In genomic region chr9:12155731-12156130, GRCh38 we compare ENCODE assay signal across 24 cellular contexts.
"Had no signal": no experiment of that assay in that cellular context is flagged by ENCODE, and none has a peak within 500 bp of the region (broad histone marks: within the 10 kb centered on the region; RNA-seq: fewer than 3 reads in every experiment).

No MANE protein-coding gene starts in this region.

- H3K27me3 Mint-ChIP-seq: dendritic cell treated with granulocyte-macrophage colony-stimulating factor and Interleukin-4, amounts not matched to agents 40 ng/mL and 50 ng/mL, for 4 days; effector memory CD8-positive, alpha-beta T cell had no signal

- H3K36me3 ChIP-seq: colonic mucosa, esophagus muscularis mucosa, esophagus squamous epithelium, gastrocnemius medialis, gastroesophageal sphincter, heart left ventricle, heart right ventricle had no signal

- H3K27ac ChIP-seq: colonic mucosa, coronary artery, dorsolateral prefrontal cortex, epithelial cell of prostate, esophagus muscularis mucosa, esophagus squamous epithelium, foreskin keratinocyte, gastrocnemius medialis, gastroesophageal sphincter, heart left ventricle, heart right ventricle had no signal

- H3K4me3 ChIP-seq: colonic mucosa, coronary artery, dorsolateral prefrontal cortex, esophagus muscularis mucosa, esophagus squamous epithelium, gastrocnemius medialis, gastroesophageal sphincter, heart left ventricle, heart right ventricle had no signal

- H3K4me3 Mint-ChIP-seq: dendritic cell treated with granulocyte-macrophage colony-stimulating factor and Interleukin-4, amounts not matched to agents 40 ng/mL and 50 ng/mL, for 4 days; effector memory CD8-positive, alpha-beta T cell; endodermal cell had no signal

- H3K27ac Mint-ChIP-seq: dendritic cell treated with granulocyte-macrophage colony-stimulating factor and Interleukin-4, amounts not matched to agents 40 ng/mL and 50 ng/mL, for 4 days; effector memory CD8-positive, alpha-beta T cell; endodermal cell had no signal

- H3K4me1 Mint-ChIP-seq: endodermal cell had no signal

- H3K27me3 ChIP-seq: colonic mucosa, dorsolateral prefrontal cortex, esophagus muscularis mucosa, esophagus squamous epithelium, foreskin keratinocyte, gastrocnemius medialis, gastroesophageal sphincter, heart left ventricle, heart right ventricle had no signal

- ATAC-seq: effector memory CD8-positive, alpha-beta T cell; esophagus mucosa; foreskin keratinocyte; gastrocnemius medialis; gastroesophageal sphincter; heart left ventricle; heart right ventricle had no signal

- H3K9me3 Mint-ChIP-seq: dendritic cell treated with granulocyte-macrophage colony-stimulating factor and Interleukin-4, amounts not matched to agents 40 ng/mL and 50 ng/mL, for 4 days; endodermal cell had no signal

- DNase-seq: colonic mucosa; cortex of kidney; dermis blood vessel endothelial cell; dorsolateral prefrontal cortex; effector CD4-positive, alpha-beta T cell; effector CD8-positive, alpha-beta T cell; effector memory CD4-positive, alpha-beta T cell; effector memory CD8-positive, alpha-beta T cell; endodermal cell; erythroblast; esophagus squamous epithelium; foreskin fibroblast; foreskin keratinocyte; gastrocnemius medialis; glutamatergic neuron; head of caudate nucleus; heart left ventricle; heart right ventricle had no signal

- H3K9me3 ChIP-seq: colonic mucosa, esophagus muscularis mucosa, esophagus squamous epithelium, gastrocnemius medialis, gastroesophageal sphincter, heart left ventricle, heart right ventricle had no signal
